In the genomic region with DNA sequence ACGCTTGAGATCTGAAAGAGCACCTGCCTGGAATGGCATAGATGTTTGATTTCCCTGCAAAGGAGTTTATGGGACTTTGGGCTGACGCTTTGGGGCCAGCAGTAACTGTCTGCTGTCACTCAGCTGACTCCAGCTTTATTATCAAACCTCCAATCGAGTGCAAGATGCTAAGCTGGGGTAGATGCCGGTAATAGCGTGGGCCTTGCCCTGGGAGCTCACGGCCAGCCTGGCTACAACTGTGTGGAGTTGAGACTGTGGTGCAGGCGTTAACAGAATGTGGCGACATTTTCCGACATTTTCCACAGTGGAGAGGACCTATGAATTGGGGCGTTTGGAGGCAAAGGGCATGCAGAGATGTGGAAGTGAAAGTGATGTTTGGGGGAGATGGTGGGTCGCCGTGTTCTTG, we compare ENCODE assay signal across 8 cellular contexts. TPM values are rescaled to one million over a fixed set of nuclear protein-coding genes. Genes with fewer than 3 reads are reported as not detected.
A peak's percentile ranks its signal among the peaks of the same experiment; 100 is the strongest.
DNase-seq lines count a peak whose midpoint lies in the region; ATAC-seq, FAIRE-seq and TF ChIP-seq lines count a peak whose summit lies in the region.

No MANE protein-coding gene starts in this region.

- H3K27ac ChIP-seq in keratinocyte (ENCODE audit: control insufficient read depth, insufficient read depth, low read length) (no peak overlapping the region), testis (peak overlapping the region; percentile 83 to 86)

- H3K4me3 ChIP-seq in keratinocyte (ENCODE audit: control insufficient read depth in 2 of 3, extremely low read depth in 1 of 3, insufficient read depth in 2 of 3, low read depth in 1 of 3, low read length in 3 of 3) (peak overlapping the region in 2 of 3 experiments; percentile 74 to 89), testis (peak overlapping the region; percentile 88 to 92)

- H3K27me3 Mint-ChIP-seq in activated CD4-positive, alpha-beta T cell treated with anti-CD3 and anti-CD28 coated beads, Interleukin-2, amount 10 ng/mL, durations not matched to agents 24 days and 14 days: no peaks in the 10 kb centered on the region
- H3K27me3 Mint-ChIP-seq in activated T-helper 1 cell treated with anti-CD3 and anti-CD28 coated beads, Interleukin-12 subunit alpha, Interleukin-12 subunit beta, Interleukin-2, Interleukin-4 antibody, amounts not matched to agents 30 ng/mL and 10 ng/mL and 1 ng/mL, durations not matched to agents 14 hours and 24 hours and 36 hours (ENCODE audit: insufficient read depth): no peaks in the 10 kb centered on the region

- DNase-seq in activated CD4-positive, alpha-beta T cell treated with anti-CD3 and anti-CD28 coated beads, Interleukin-2, amount 10 ng/mL, durations not matched to agents 24 days and 14 days: peak; percentile 64
- DNase-seq in activated CD4-positive, alpha-beta T cell treated with anti-CD3 and anti-CD28 coated beads, Interleukin-2, amount 50 U/mL, for 1 hour: no peak
- no peak for DNase-seq in activated T-helper 1 cell treated with anti-CD3 and anti-CD28 coated beads, Interleukin-12 subunit alpha, Interleukin-12 subunit beta, Interleukin-2, Interleukin-4 antibody, amounts not matched to agents 30 ng/mL and 10 ng/mL and 1 ng/mL, durations not matched to agents 14 hours and 24 hours and 36 hours (ENCODE audit: low spot score)
- DNase-seq in keratinocyte (ENCODE audit: low read depth, low spot score): no peak
- DNase-seq in testis: no peak
- DNase-seq in UCSD-AML1 (lab: John Stamatoyannopoulos, UW; ENCODE audit: unreplicated experiment): no peak

- H3K4me2 ChIP-seq in keratinocyte (ENCODE audit: control insufficient read depth, extremely low read depth, insufficient read depth, low read depth, low read length): peak overlapping the region; percentile 89

- H4K20me1 ChIP-seq in keratinocyte (ENCODE audit: control insufficient read depth, extremely low read depth, insufficient read depth, low read length): no peaks in the 10 kb centered on the region

- H3K9ac ChIP-seq in keratinocyte (ENCODE audit: control insufficient read depth, extremely low read depth, insufficient read depth, low read length): peak overlapping the region; percentile 76

- TF ChIP-seq POLR2A in testis (IDR thresholded peaks at IDR 0.05): no peak

- peaks cover 4% of the 10 kb centered on the region for H3K36me3 Mint-ChIP-seq in activated CD4-positive, alpha-beta T cell treated with anti-CD3 and anti-CD28 coated beads, Interleukin-2, amount 10 ng/mL, durations not matched to agents 24 days and 14 days (ENCODE audit: low read depth)
- peaks cover 14% of the 10 kb centered on the region for H3K36me3 Mint-ChIP-seq in activated T-helper 1 cell treated with anti-CD3 and anti-CD28 coated beads, Interleukin-12 subunit alpha, Interleukin-12 subunit beta, Interleukin-2, Interleukin-4 antibody, amounts not matched to agents 30 ng/mL and 10 ng/mL and 1 ng/mL, durations not matched to agents 14 hours and 24 hours and 36 hours (ENCODE audit: low read depth)

- intact Hi-C loops in activated CD4-positive, alpha-beta T cell treated with anti-CD3 and anti-CD28 coated beads, Interleukin-2, amount 10 ng/mL, durations not matched to agents 24 days and 14 days (cut with micrococcal nuclease): loop anchor here (5.0 kb wide), 4 partner anchors 52 to 172 kb away; a partner anchor contains a TSS
- intact Hi-C loops in activated T-helper 1 cell treated with anti-CD3 and anti-CD28 coated beads, Interleukin-12 subunit alpha, Interleukin-12 subunit beta, Interleukin-2, Interleukin-4 antibody, amounts not matched to agents 30 ng/mL and 10 ng/mL and 1 ng/mL, durations not matched to agents 14 hours and 24 hours and 36 hours (cut with micrococcal nuclease): loop anchor here (5.0 kb wide), 1 partner anchor 462 kb away; no protein-coding TSS in a partner anchor
- intact Hi-C loops in testis (cut with DNase I; ENCODE audit: low total_unique reads): no loop called here

- dilution Hi-C loops in keratinocyte (cut with MboI; ENCODE audit: extremely low pct_ligation_motif_present, low sequenced_read_pairs): no loop called here

- no peak for TF ChIP-seq CTCF in keratinocyte (optimal IDR thresholded peaks at IDR 0.05 in 1 of 3, IDR thresholded peaks at IDR 0.05 in 1 of 3, conservative IDR thresholded peaks at IDR 0.05 in 1 of 3; ENCODE audit: extremely low read depth in 1 of 3, insufficient read depth in 2 of 3, low read length in 3 of 3)
- no peak for TF ChIP-seq CTCF in testis (IDR thresholded peaks at IDR 0.05)

- no peaks in the 10 kb centered on the region for H3K36me3 ChIP-seq in keratinocyte (ENCODE audit: control insufficient read depth in 2 of 2, extremely low read depth in 1 of 2, insufficient read depth in 2 of 2, low read length in 2 of 2)
- H3K36me3 ChIP-seq in testis (ENCODE audit: low read depth, missing control alignments): no peaks in the 10 kb centered on the region

- no peak overlapping the region for H2AFZ ChIP-seq in keratinocyte (ENCODE audit: control insufficient read depth, low read length)

- H3K27me3 ChIP-seq in keratinocyte (ENCODE audit: control insufficient read depth, extremely low read depth, insufficient read depth, low read length) (no peaks in the 10 kb centered on the region), testis (no peaks in the 10 kb centered on the region)

- ATAC-seq in HG03378 (IDR thresholded peaks at IDR 0.05; ENCODE audit: unreplicated experiment) (no peak), HG02981 (IDR thresholded peaks at IDR 0.05; ENCODE audit: unreplicated experiment) (no peak)

- peaks cover 17% of the 10 kb centered on the region for H3K4me1 ChIP-seq in keratinocyte (ENCODE audit: control insufficient read depth, extremely low read depth, insufficient read depth, low read length)
- H3K4me1 ChIP-seq in testis: peaks cover 52% of the 10 kb centered on the region

- FAIRE-seq in keratinocyte (lab: Jason Lieb, UNC): no peak

- no peaks in the 10 kb centered on the region for H3K9me3 Mint-ChIP-seq in activated CD4-positive, alpha-beta T cell treated with anti-CD3 and anti-CD28 coated beads, Interleukin-2, amount 10 ng/mL, durations not matched to agents 24 days and 14 days
- H3K9me3 Mint-ChIP-seq in activated T-helper 1 cell treated with anti-CD3 and anti-CD28 coated beads, Interleukin-12 subunit alpha, Interleukin-12 subunit beta, Interleukin-2, Interleukin-4 antibody, amounts not matched to agents 30 ng/mL and 10 ng/mL and 1 ng/mL, durations not matched to agents 14 hours and 24 hours and 36 hours: no peaks in the 10 kb centered on the region

- peaks cover 59% of the 10 kb centered on the region for H3K4me1 Mint-ChIP-seq in activated CD4-positive, alpha-beta T cell treated with anti-CD3 and anti-CD28 coated beads, Interleukin-2, amount 10 ng/mL, durations not matched to agents 24 days and 14 days
- peaks cover 58% of the 10 kb centered on the region for H3K4me1 Mint-ChIP-seq in activated T-helper 1 cell treated with anti-CD3 and anti-CD28 coated beads, Interleukin-12 subunit alpha, Interleukin-12 subunit beta, Interleukin-2, Interleukin-4 antibody, amounts not matched to agents 30 ng/mL and 10 ng/mL and 1 ng/mL, durations not matched to agents 14 hours and 24 hours and 36 hours (ENCODE audit: low read depth)

- WGBS in testis, 2 donors: 40 to 49% methylated on average over 12 of the region's 12 CpGs

- no peaks in the 10 kb centered on the region for H3K9me3 ChIP-seq in keratinocyte (ENCODE audit: control insufficient read depth, low read depth, low read length)
- H3K9me3 ChIP-seq in testis: no peaks in the 10 kb centered on the region

- H3K79me2 ChIP-seq in keratinocyte (ENCODE audit: control insufficient read depth, insufficient read depth, low read length): no peaks in the 10 kb centered on the region

- H3K9me1 ChIP-seq in keratinocyte (ENCODE audit: control insufficient read depth, extremely low read depth, insufficient read depth, low read length): no peaks in the 10 kb centered on the region

- H3K27ac Mint-ChIP-seq in activated CD4-positive, alpha-beta T cell treated with anti-CD3 and anti-CD28 coated beads, Interleukin-2, amount 10 ng/mL, durations not matched to agents 24 days and 14 days: peak overlapping the region; percentile 85
- peak overlapping the region; percentile 78 for H3K27ac Mint-ChIP-seq in activated T-helper 1 cell treated with anti-CD3 and anti-CD28 coated beads, Interleukin-12 subunit alpha, Interleukin-12 subunit beta, Interleukin-2, Interleukin-4 antibody, amounts not matched to agents 30 ng/mL and 10 ng/mL and 1 ng/mL, durations not matched to agents 14 hours and 24 hours and 36 hours

- peak overlapping the region; percentile 76 for H3K4me3 Mint-ChIP-seq in activated CD4-positive, alpha-beta T cell treated with anti-CD3 and anti-CD28 coated beads, Interleukin-2, amount 10 ng/mL, durations not matched to agents 24 days and 14 days
- peak overlapping the region; percentile 81 for H3K4me3 Mint-ChIP-seq in activated T-helper 1 cell treated with anti-CD3 and anti-CD28 coated beads, Interleukin-12 subunit alpha, Interleukin-12 subunit beta, Interleukin-2, Interleukin-4 antibody, amounts not matched to agents 30 ng/mL and 10 ng/mL and 1 ng/mL, durations not matched to agents 14 hours and 24 hours and 36 hours

RNA-seq across cellular contexts. Expression of a gene that starts 1.3 kb away (rescaled TPM):
- 5.8 and 6.4 TPM in 2 replicates for total RNA-seq in activated CD4-positive, alpha-beta T cell treated with anti-CD3 and anti-CD28 coated beads, Interleukin-2, amount 10 ng/mL, durations not matched to agents 24 days and 14 days
- 9.9 and 10.6 TPM in 2 replicates for total RNA-seq in activated T-helper 1 cell treated with anti-CD3 and anti-CD28 coated beads, Interleukin-12 subunit alpha, Interleukin-12 subunit beta, Interleukin-2, Interleukin-4 antibody, amounts not matched to agents 30 ng/mL and 10 ng/mL and 1 ng/mL, durations not matched to agents 14 hours and 24 hours and 36 hours
- 5.0 to 8.3 TPM (median 7.0 TPM) in 3 replicates for polyA plus RNA-seq in keratinocyte
- polyA plus RNA-seq in keratinocyte (2011; ENCODE audit: low read depth): 3.1 TPM
- polyA plus RNA-seq in keratinocyte (2011; cell fraction: cytosol; rRNA removed): 3.5 and 7.6 TPM in 2 replicates
- 8.3 and 12.2 TPM in 2 replicates for polyA plus RNA-seq in keratinocyte (2011; cell fraction: nucleus; rRNA removed)
- polyA plus RNA-seq in keratinocyte (2012; ENCODE audit: low replicate concordance): 4.7 and 7.9 TPM in 2 replicates
- 2.7 to 6.8 TPM (median 3.4 TPM) in 3 replicates for polyA minus RNA-seq in keratinocyte
- polyA minus RNA-seq in keratinocyte (2011; cell fraction: cytosol; rRNA and poly(A)+ RNA removed): 17.1 TPM
- polyA minus RNA-seq in keratinocyte (2011; cell fraction: nucleus; rRNA and poly(A)+ RNA removed): 10.3 and 11.1 TPM in 2 replicates
- 10 to 100 TPM; 42.0 to 42.1 TPM for total RNA-seq in testis
- polyA plus RNA-seq in testis (ENCODE audit: insufficient read depth, low read depth, low replicate concordance): 15.3 TPM

RNA-seq across cellular contexts. Expression of a gene that starts 50.1 kb away (rescaled TPM):
- 284 TPM in 2 replicates for total RNA-seq in activated CD4-positive, alpha-beta T cell treated with anti-CD3 and anti-CD28 coated beads, Interleukin-2, amount 10 ng/mL, durations not matched to agents 24 days and 14 days
- 269 and 270 TPM in 2 replicates for total RNA-seq in activated T-helper 1 cell treated with anti-CD3 and anti-CD28 coated beads, Interleukin-12 subunit alpha, Interleukin-12 subunit beta, Interleukin-2, Interleukin-4 antibody, amounts not matched to agents 30 ng/mL and 10 ng/mL and 1 ng/mL, durations not matched to agents 14 hours and 24 hours and 36 hours
- polyA plus RNA-seq in keratinocyte (119 to 169 TPM (median 144 TPM) in 3 replicates), testis (ENCODE audit: insufficient read depth, low read depth, low replicate concordance) (165 TPM)
- polyA plus RNA-seq in keratinocyte (2011; ENCODE audit: low read depth): 278 TPM
- 116 and 141 TPM in 2 replicates for polyA plus RNA-seq in keratinocyte (2011; cell fraction: cytosol; rRNA removed)
- polyA plus RNA-seq in keratinocyte (2011; cell fraction: nucleus; rRNA removed): 229 and 245 TPM in 2 replicates
- 114 and 215 TPM in 2 replicates for polyA plus RNA-seq in keratinocyte (2012; ENCODE audit: low replicate concordance)
- 134 to 169 TPM (median 149 TPM) in 3 replicates for polyA minus RNA-seq in keratinocyte
- polyA minus RNA-seq in keratinocyte (2011; cell fraction: cytosol; rRNA and poly(A)+ RNA removed): 125 TPM
- 77.9 and 154 TPM in 2 replicates for polyA minus RNA-seq in keratinocyte (2011; cell fraction: nucleus; rRNA and poly(A)+ RNA removed)
- 100 to 1,000 TPM; 237 to 263 TPM for total RNA-seq in testis
